Comparison of ENCODE assay signal across 8 cellular contexts in genomic region chr16:70695351-70696070, GRCh38. TPM values are rescaled to one million over a fixed set of nuclear protein-coding genes. Genes with fewer than 3 reads are reported as not detected.
DNase-seq lines count a peak whose midpoint lies in the region; ATAC-seq, FAIRE-seq and TF ChIP-seq lines count a peak whose summit lies in the region.

No MANE protein-coding gene starts in this region.

- H3K79me2 ChIP-seq in K562 (ENCODE audit: control insufficient read depth, insufficient read depth, low read length), result no peaks in the 10 kb centered on the region

- intact Hi-C loops in K562 (cut with micrococcal nuclease), result no loop called here

- peak in 2 of 3 experiments; percentile 24 to 26; a peak in 2 of 6 replicates for TF ChIP-seq CTCF in K562 (IDR thresholded peaks at IDR 0.05 in 2 of 3, conservative IDR thresholded peaks at IDR 0.05 in 1 of 3; ENCODE audit: insufficient read depth in 2 of 3, low read depth in 1 of 3, low read length in 3 of 3)

- H3K4me2 ChIP-seq in K562 (ENCODE audit: insufficient read depth, low read length), result peak overlapping the region; percentile 91

- peak; percentile 95 for ATAC-seq in K562
- ATAC-seq in GM21381 (IDR thresholded peaks at IDR 0.05; ENCODE audit: unreplicated experiment), result no peak
- no peak for ATAC-seq in GM21526 (IDR thresholded peaks at IDR 0.05; ENCODE audit: low FRiP score, unreplicated experiment)

- no peak overlapping the region for H3K4me3 ChIP-seq in CD8-positive, alpha-beta memory T cell (ENCODE audit: low read length)
- peak overlapping the region; percentile 37 for H3K4me3 ChIP-seq in Jurkat, Clone E6-1 (ENCODE audit: low read length)
- H3K4me3 ChIP-seq in K562 (0 out of 2 replicates have a peak overlapping the region, but pooled peaks have one; percentile 15), mesodermal cell (ENCODE audit: extremely low read depth, insufficient read depth, low read length, poor library complexity, severe bottlenecking) (no peak overlapping the region)

- peak in 1 of 2 experiments; percentile 20; a peak in 1 of 4 replicates for TF ChIP-seq RAD21 in K562 (CRISPR knock-in tag; conservative IDR thresholded peaks at IDR 0.05 in 1 of 2, IDR thresholded peaks at IDR 0.05 in 1 of 2)

- TF ChIP-seq EP300 in K562 (IDR thresholded peaks at IDR 0.05; ENCODE audit: low read length), result peak; percentile 87

- H3K9me3 Mint-ChIP-seq in CD8-positive, alpha-beta memory T cell, result no peaks in the 10 kb centered on the region

- CTCF ChIA-PET in CD8-positive, alpha-beta memory T cell (lab: Charles Lee), result interaction anchor here (1.6 kb wide), 1 partner anchor 13 kb away, joined by 4 read pairs; no protein-coding TSS in a partner anchor
- CTCF ChIA-PET in K562 (lab: Yijun Ruan, JAX; ENCODE audit: low intra/inter-chr PET ratio), result no interaction called here

- H4K20me1 ChIP-seq in K562 (replicated peaks; ENCODE audit: control insufficient read depth, insufficient read depth, low read length), result no peaks in the 10 kb centered on the region

- WGBS in K562 (ENCODE audit: insufficient coverage, low coverage, missing lambda C conversion rate), result 0% methylated on average over 12 of the region's 12 CpGs
- WGBS in mesodermal cell (ENCODE audit: insufficient coverage in 2 of 2), 2 experiments, result 75 to 77% methylated on average over 6 to 9 of the region's 12 CpGs

- no peaks in the 10 kb centered on the region for H3K27me3 Mint-ChIP-seq in CD8-positive, alpha-beta memory T cell

- H3K9me1 ChIP-seq in K562 (ENCODE audit: control insufficient read depth, insufficient read depth, low read length), result no peaks in the 10 kb centered on the region

- peaks cover 11 to 31% (median 21%) of the 10 kb centered on the region in 3 donors for H3K4me1 Mint-ChIP-seq in CD8-positive, alpha-beta memory T cell

- in situ Hi-C loops in K562 (cut with MboI), result no loop called here

- H3K9ac ChIP-seq in K562 (ENCODE audit: insufficient read depth in 1 of 2, low read depth in 2 of 2, low read length in 2 of 2), result peak overlapping the region; percentile 44 to 79

- H2AFZ ChIP-seq in K562 (ENCODE audit: low read depth, low read length), result peak overlapping the region; percentile 84

- peaks cover 0 to 23% (median 0%) of the 10 kb centered on the region in 3 donors for H3K36me3 Mint-ChIP-seq in CD8-positive, alpha-beta memory T cell

- DNase-seq in CD8-positive, alpha-beta memory T cell, result peak in 1 of 5 donors; percentile 41
- peak; percentile 82 for DNase-seq in Jurkat, Clone E6-1 (ENCODE audit: low read depth, low spot score)
- peak; percentile 82 to 93 (median 88) for DNase-seq in K562 (ENCODE audit: extremely low read depth in 1 of 4, low spot score in 3 of 4)
- DNase-seq in occipital lobe (lab: John Stamatoyannopoulos, UW), result no peak
- no peak for DNase-seq in stimulated activated CD4-positive, alpha-beta T cell treated with anti-CD3 and anti-CD28 coated beads, Interleukin-15, amount 100 ng/mL, for 24 hours

- peak; percentile 96 for FAIRE-seq in K562 (lab: Jason Lieb, UNC)

- H3K36me3 ChIP-seq in CD8-positive, alpha-beta memory T cell (ENCODE audit: insufficient read depth, low read length), result no peaks in the 10 kb centered on the region
- H3K36me3 ChIP-seq in K562 (ENCODE audit: control insufficient read depth, insufficient read depth, low read length) (peaks cover 25% of the 10 kb centered on the region; the same call in 1 of the 3 replicates), mesodermal cell (ENCODE audit: control insufficient read depth, insufficient read depth, low read length) (peaks cover 15% of the 10 kb centered on the region)

- BruUV-seq in K562 (replicated peaks; lab: Mats Ljungman, UMichigan), result no TSS peak

- peak overlapping the region in 7 of 8 donors; percentile 52 to 93 (median 72) for H3K27ac Mint-ChIP-seq in CD8-positive, alpha-beta memory T cell

- no peak for TF ChIP-seq POLR2A in K562 (conservative IDR thresholded peaks at IDR 0.05)

- peak overlapping the region in 3 of 7 donors; percentile 16 to 58 (median 26) for H3K4me3 Mint-ChIP-seq in CD8-positive, alpha-beta memory T cell

- no peaks in the 10 kb centered on the region for H3K9me3 ChIP-seq in CD8-positive, alpha-beta memory T cell (ENCODE audit: low read length)
- H3K9me3 ChIP-seq in K562 (replicated peaks; ENCODE audit: control insufficient read depth, insufficient read depth, low read depth, low read length), result no peaks in the 10 kb centered on the region
- no peaks in the 10 kb centered on the region for H3K9me3 ChIP-seq in mesodermal cell (ENCODE audit: control insufficient read depth, low read length)

- H3K4me1 ChIP-seq in CD8-positive, alpha-beta memory T cell (ENCODE audit: insufficient read depth, low read length), result peaks cover 20% of the 10 kb centered on the region
- H3K4me1 ChIP-seq in K562 (replicated peaks in 1 of 2; ENCODE audit: control insufficient read depth in 2 of 2, insufficient read depth in 2 of 2, low read length in 2 of 2) (peaks cover 25 to 77% of the 10 kb centered on the region in 2 experiments), mesodermal cell (ENCODE audit: control insufficient read depth, insufficient read depth, low read length, poor library complexity, severe bottlenecking) (peaks cover 67% of the 10 kb centered on the region)

- POLR2A ChIA-PET in CD8-positive, alpha-beta memory T cell (lab: Charles Lee), result interaction anchor here (0.5 kb wide), 1 partner anchor 408 kb away, joined by 3 read pairs; no protein-coding TSS in a partner anchor
- POLR2A ChIA-PET in K562 (lab: Yijun Ruan, JAX), result interaction anchor here (0.6 to 1.7 kb wide), 5 partner anchors 8 to 114 kb away, joined by 3 to 10 read pairs (median 3); no protein-coding TSS in a partner anchor

- H3K27me3 ChIP-seq in CD8-positive, alpha-beta memory T cell (ENCODE audit: insufficient read depth, low read length, poor library complexity, severe bottlenecking), result no peaks in the 10 kb centered on the region
- H3K27me3 ChIP-seq in K562 (ENCODE audit: control insufficient read depth in 2 of 2, insufficient read depth in 2 of 2, low read length in 2 of 2), result no peaks in the 10 kb centered on the region

- peak overlapping the region; percentile 16 for H3K27ac ChIP-seq in CD8-positive, alpha-beta memory T cell (ENCODE audit: low read depth, low read length)
- peak overlapping the region; percentile 85 for H3K27ac ChIP-seq in K562 (ENCODE audit: extremely low read depth, low read depth, low read length)
- H3K27ac ChIP-seq in mesodermal cell (ENCODE audit: low read depth, low read length, severe bottlenecking), result peak overlapping the region; percentile 5

TF ChIP-seq in K562, 482 proteins besides CTCF, POLR2A, EP300 and RAD21 (continues in another document):
- TF ChIP-seq SMARCC2 (IDR thresholded peaks at IDR 0.05; ENCODE audit: low read depth), result peak; percentile 84
- peak; percentile 45 to 62 for TF ChIP-seq NRF1 (conservative IDR thresholded peaks at IDR 0.05 in 1 of 2, IDR thresholded peaks at IDR 0.05 in 1 of 2)
- no peak for TF ChIP-seq MED1 (CRISPR knock-in tag; IDR thresholded peaks at IDR 0.05; ENCODE audit: borderline replicate concordance)

RNA-seq across cellular contexts. Expression of gene MTSS2, which starts 9.7 kb away (rescaled TPM):
- total RNA-seq in CD8-positive, alpha-beta memory T cell, result 1 to 10 TPM; 2.2 to 3.0 TPM
- not detected for polyA plus RNA-seq in CD8-positive, alpha-beta memory T cell
- polyA plus RNA-seq in Jurkat, Clone E6-1 (2012; ENCODE audit: insufficient read depth, insufficient read length), result 27.6 TPM
- total RNA-seq in K562 (2011; cell fraction: chromatin; rRNA removed; ENCODE audit: low replicate concordance), result 15.0 and 50.2 TPM in 2 replicates
- total RNA-seq in K562 (2011; cell fraction: nucleolus; rRNA removed), result 41.7 and 44.2 TPM in 2 replicates
- 20.2 and 24.3 TPM in 2 replicates for total RNA-seq in K562 (2011; cell fraction: nucleoplasm; rRNA removed)
- total RNA-seq in K562 (2014; rRNA removed) (15.4 and 22.4 TPM in 2 replicates), K562 (2014; rRNA removed; fragmentation: Illumina TruSeq; extraction: Trizol) (4.8 and 9.1 TPM in 2 replicates), K562 (2015; rRNA removed; fragmentation: Illumina TruSeq; extraction: Trizol) (20.6 and 24.2 TPM in 2 replicates), K562 (2021) (51.2 and 60.3 TPM in 2 replicates), occipital lobe (35.4 TPM)
- polyA plus RNA-seq in K562 (2011; rRNA removed) (16.9 and 21.5 TPM in 2 replicates), K562 (2014; fragmentation: Illumina TruSeq; extraction: Trizol) (36.2 and 45.7 TPM in 2 replicates), K562 (2014; fragmentation: Nextera tagmentation; extraction: Ambion mirVana) (under 1 TPM; 0.11 to 0.32 TPM), K562 (2014; rRNA removed) (31.1 and 46.9 TPM in 2 replicates)
- polyA plus RNA-seq in K562 (2011; cell fraction: cytosol; rRNA removed), result 13.3 and 40.6 TPM in 2 replicates
- 40.9 and 91.6 TPM in 2 replicates for polyA plus RNA-seq in K562 (2011; cell fraction: nucleus; rRNA removed)
- 55.8 and 57.7 TPM in 2 replicates for polyA plus RNA-seq in K562 (2012)
- 6.7 and 12.5 TPM in 2 replicates for polyA minus RNA-seq in K562 (2011; rRNA and poly(A)+ RNA removed)
- 27.2 and 41.8 TPM in 2 replicates for polyA minus RNA-seq in K562 (2011; cell fraction: cytosol; rRNA and poly(A)+ RNA removed)
- polyA minus RNA-seq in K562 (2011; cell fraction: nucleus; rRNA and poly(A)+ RNA removed), result 20.1 and 25.2 TPM in 2 replicates
- polyA plus RNA-seq in mesodermal cell (2013, experiment 1 of 2), result 57.6 TPM
- 44.7 TPM for polyA plus RNA-seq in mesodermal cell (2013, experiment 2 of 2)

RNA-seq across cellular contexts. Expression of gene IL34, which starts 49.2 kb away (rescaled TPM):
- total RNA-seq in CD8-positive, alpha-beta memory T cell, result not detected
- polyA plus RNA-seq in CD8-positive, alpha-beta memory T cell, result not detected
- polyA plus RNA-seq in Jurkat, Clone E6-1 (2012; ENCODE audit: insufficient read depth, insufficient read length), result not detected
- 0.44 TPM in 1 of 2 replicates, not detected in the other for total RNA-seq in K562 (2011; cell fraction: chromatin; rRNA removed; ENCODE audit: low replicate concordance)
- not detected in 2 replicates for total RNA-seq in K562 (2011; cell fraction: nucleolus; rRNA removed)
- not detected in 2 replicates for total RNA-seq in K562 (2011; cell fraction: nucleoplasm; rRNA removed)
- total RNA-seq in K562 (2014; rRNA removed) (0.20 TPM in 1 of 2 replicates, not detected in the other), K562 (2014; rRNA removed; fragmentation: Illumina TruSeq; extraction: Trizol) (not detected in 2 replicates), K562 (2015; rRNA removed; fragmentation: Illumina TruSeq; extraction: Trizol) (0.18 TPM in 1 of 2 replicates, not detected in the other), K562 (2021) (0.25 TPM in 1 of 2 replicates, not detected in the other), occipital lobe (1.7 TPM)
- polyA plus RNA-seq in K562 (2011; rRNA removed) (0.10 TPM in 1 of 2 replicates, not detected in the other), K562 (2014; fragmentation: Illumina TruSeq; extraction: Trizol) (0.58 TPM in 1 of 2 replicates, not detected in the other), K562 (2014; fragmentation: Nextera tagmentation; extraction: Ambion mirVana) (not detected), K562 (2014; rRNA removed) (0.07 and 0.18 TPM in 2 replicates)
- polyA plus RNA-seq in K562 (2011; cell fraction: cytosol; rRNA removed), result 0.16 and 0.49 TPM in 2 replicates
- polyA plus RNA-seq in K562 (2011; cell fraction: nucleus; rRNA removed), result 0.20 and 0.32 TPM in 2 replicates
- 0.39 and 0.44 TPM in 2 replicates for polyA plus RNA-seq in K562 (2012)
- not detected in 2 replicates for polyA minus RNA-seq in K562 (2011; rRNA and poly(A)+ RNA removed)
- not detected in 2 replicates for polyA minus RNA-seq in K562 (2011; cell fraction: cytosol; rRNA and poly(A)+ RNA removed)
- not detected in 2 replicates for polyA minus RNA-seq in K562 (2011; cell fraction: nucleus; rRNA and poly(A)+ RNA removed)
- polyA plus RNA-seq in mesodermal cell (2013, experiment 1 of 2), result not detected
- polyA plus RNA-seq in mesodermal cell (2013, experiment 2 of 2), result not detected

Comparison
In these comparisons a context has a peak if more than half of its experiments do, and no peak if none do; other contexts are left out.
1. DNase-seq: peak in Jurkat, Clone E6-1 (single experiment) and K562 (4 of 4); none in occipital lobe (single experiment) and stimulated activated CD4-positive, alpha-beta T cell treated with anti-CD3 and anti-CD28 coated beads, Interleukin-15, amount 100 ng/mL, for 24 hours (single experiment).
2. H3K27ac ChIP-seq: peak in every context shown above with its lines; median percentile 85 in K562; 16 in CD8-positive, alpha-beta memory T cell; 5 in mesodermal cell.
3. H3K4me3 ChIP-seq: peak in Jurkat, Clone E6-1 (single experiment) and K562 (single experiment); none in CD8-positive, alpha-beta memory T cell (single experiment) and mesodermal cell (single experiment).